Comparison of ENCODE assay signal across 1 cellular context in genomic region chr1:53076721-53077598, GRCh38.
TF ChIP-seq lines count a peak whose summit lies in the region.

No MANE protein-coding gene starts in this region.

TF ChIP-seq in SK-N-SH, 30 proteins besides CTCF, POLR2A, EP300 and RAD21 (continued from another document):
- TF ChIP-seq EZH2phosphoT487 (IDR thresholded peaks at IDR 0.05; ENCODE audit: borderline replicate concordance, low read depth) (no peak), RXRA (IDR thresholded peaks at IDR 0.05; ENCODE audit: borderline replicate concordance, low read depth) (no peak), TEAD4 (IDR thresholded peaks at IDR 0.05; ENCODE audit: borderline replicate concordance, insufficient read depth) (no peak), TCF12 (IDR thresholded peaks at IDR 0.05) (no peak), FOSL2 (IDR thresholded peaks at IDR 0.05; ENCODE audit: borderline replicate concordance, low read depth) (no peak), RFX5 (IDR thresholded peaks at IDR 0.05; ENCODE audit: low read length) (no peak), JUND (IDR thresholded peaks at IDR 0.05) (no peak), NRF1 (IDR thresholded peaks at IDR 0.05; ENCODE audit: low read depth, low read length) (no peak), REST (IDR thresholded peaks at IDR 0.05; ENCODE audit: low read depth, low read length) (no peak), ZBTB33 (IDR thresholded peaks at IDR 0.05; ENCODE audit: borderline replicate concordance, low read depth) (no peak)
